In the genomic region with DNA sequence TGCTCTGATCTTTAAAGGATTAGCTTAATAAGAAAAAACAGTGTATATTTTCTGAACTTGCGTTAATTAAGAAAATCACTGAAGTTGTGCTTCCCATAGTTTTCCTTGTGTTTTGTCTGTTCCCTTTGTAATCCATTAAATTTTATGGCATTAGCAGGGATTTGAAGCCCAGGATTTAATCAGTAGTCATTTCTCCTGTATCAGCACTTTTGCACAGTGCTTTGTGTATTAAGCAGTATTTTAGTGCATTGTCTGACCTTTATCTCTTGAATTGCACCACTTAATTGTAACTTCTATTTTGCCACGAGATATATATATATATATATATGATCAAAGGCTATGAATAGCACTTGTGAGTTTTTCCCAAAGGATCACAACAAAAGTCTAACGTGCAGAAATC, we compare ENCODE assay signal across 27 cellular contexts.
"Had no signal": no experiment of that assay in that cellular context is flagged by ENCODE, and none has a peak within 500 bp of the region (broad histone marks: within the 10 kb centered on the region; RNA-seq: fewer than 3 reads in every experiment).

No MANE protein-coding gene starts in this region.

- ATAC-seq: Right ventricle myocardium inferior had no signal

- H3K36me3 ChIP-seq: WERI-Rb-1 had no signal

- DNase-seq: activated CD4-positive, alpha-beta T cell treated with anti-CD3 and anti-CD28 coated beads for 1 hour; activated CD4-positive, CD25-positive, alpha-beta regulatory T cell; activated CD8-positive, alpha-beta memory T cell treated with anti-CD3 and anti-CD28 coated beads for 24 hours; activated CD8-positive, alpha-beta memory T cell treated with anti-CD3 and anti-CD28 coated beads, Interleukin-2, amount 50 U/mL, for 48 hours; activated effector memory CD4-positive, alpha-beta T cell treated with Interleukin-2 at 50 U/mL for 16 hours; activated naive CD8-positive, alpha-beta T cell treated with anti-CD3 and anti-CD28 coated beads, Interleukin-2, amount 50 U/mL, for 24 hours; activated T-cell treated with anti-CD3 and anti-CD28 coated beads, Interleukin-2, amount 50 U/mL, for 48 hours; anterior cingulate cortex; cerebellar nuclear complex; MM.1S; MV-4-11; NCI-H1092; NCI-H1436 treated with DMSO at 0.1 percent for 48 hours; NCI-H1694 treated with DMSO at 0.1 percent for 48 hours; NCI-H2029; NCI-H345; NCI-H526; NCI-H748 treated with DMSO at 0.1 percent for 48 hours; NK-92 treated with Interleukin-12 subunit alpha and Interleukin-12 subunit beta, amount 100 ng/mL, for 24 hours; SIG-M5; T-cell; T-helper 9 cell; WERI-Rb-1 had no signal

- FAIRE-seq: bronchial epithelial cell had no signal

- H3K27ac ChIP-seq: PC-9, RWPE1, WERI-Rb-1 had no signal

- H2AFZ ChIP-seq: PC-9 had no signal

- H3K4me3 ChIP-seq: PC-9 had no signal
